ENCODE assay signal across 11 cellular contexts in genomic region chr6:6002005-6002808, GRCh38. TPM values are rescaled to one million over a fixed set of nuclear protein-coding genes. Genes with fewer than 3 reads are reported as not detected.
A peak's percentile ranks its signal among the peaks of the same experiment; 100 is the strongest.
DNase-seq lines count a peak whose midpoint lies in the region; ATAC-seq, FAIRE-seq and TF ChIP-seq lines count a peak whose summit lies in the region.
"Had no signal": no experiment of that assay in that cellular context is flagged by ENCODE, and none has a peak within 500 bp of the region (broad histone marks: within the 10 kb centered on the region; RNA-seq: fewer than 3 reads in every experiment).

No MANE protein-coding gene starts in this region.

- peaks cover 55% of the 10 kb centered on the region for H3K4me1 Mint-ChIP-seq in activated CD4-positive, alpha-beta T cell treated with anti-CD3 and anti-CD28 coated beads, Interleukin-2, amount 10 ng/mL, durations not matched to agents 24 days and 14 days
- H3K4me1 Mint-ChIP-seq in activated naive CD8-positive, alpha-beta T cell treated with anti-CD3 and anti-CD28 coated beads for 36 hours: peaks cover 60% of the 10 kb centered on the region
- peaks cover 48 to 84% of the 10 kb centered on the region in 2 donors for H3K4me1 Mint-ChIP-seq in stimulated activated naive B cell treated with anti-CD40 and anti-IgM and Interleukin-4, amounts not matched to agents 10 μg/mL and 1 μg/mL and 100 μg/mL, for 72 hours

- peak overlapping the region; percentile 74 for H3K4me3 Mint-ChIP-seq in activated CD4-positive, alpha-beta T cell treated with anti-CD3 and anti-CD28 coated beads, Interleukin-2, amount 10 ng/mL, durations not matched to agents 24 days and 14 days
- peak overlapping the region; percentile 81 for H3K4me3 Mint-ChIP-seq in activated naive CD8-positive, alpha-beta T cell treated with anti-CD3 and anti-CD28 coated beads for 36 hours
- H3K4me3 Mint-ChIP-seq in stimulated activated naive B cell treated with anti-CD40 and anti-IgM and Interleukin-4, amounts not matched to agents 10 μg/mL and 1 μg/mL and 100 μg/mL, for 72 hours: peak overlapping the region; percentile 80 to 82

- H3K9me3 Mint-ChIP-seq in activated CD4-positive, alpha-beta T cell treated with anti-CD3 and anti-CD28 coated beads, Interleukin-2, amount 10 ng/mL, durations not matched to agents 24 days and 14 days: peaks cover 33% of the 10 kb centered on the region
- peaks cover 6% of the 10 kb centered on the region for H3K9me3 Mint-ChIP-seq in activated naive CD8-positive, alpha-beta T cell treated with anti-CD3 and anti-CD28 coated beads for 36 hours
- peaks cover 20 to 23% of the 10 kb centered on the region in 2 donors for H3K9me3 Mint-ChIP-seq in stimulated activated naive B cell treated with anti-CD40 and anti-IgM and Interleukin-4, amounts not matched to agents 10 μg/mL and 1 μg/mL and 100 μg/mL, for 72 hours

- H3K4me3 ChIP-seq in iPS-15b (ENCODE audit: low read depth, low read length): peak overlapping the region; percentile 63

- peaks cover 35% of the 10 kb centered on the region for H3K36me3 Mint-ChIP-seq in activated CD4-positive, alpha-beta T cell treated with anti-CD3 and anti-CD28 coated beads, Interleukin-2, amount 10 ng/mL, durations not matched to agents 24 days and 14 days (ENCODE audit: low read depth)
- H3K36me3 Mint-ChIP-seq in activated naive CD8-positive, alpha-beta T cell treated with anti-CD3 and anti-CD28 coated beads for 36 hours: peaks cover 10% of the 10 kb centered on the region
- H3K36me3 Mint-ChIP-seq in stimulated activated naive B cell treated with anti-CD40 and anti-IgM and Interleukin-4, amounts not matched to agents 10 μg/mL and 1 μg/mL and 100 μg/mL, for 72 hours: peaks cover 21 to 38% of the 10 kb centered on the region in 2 donors

- DNase-seq in activated CD4-positive, alpha-beta T cell treated with anti-CD3 and anti-CD28 coated beads, Interleukin-2, amount 10 ng/mL, durations not matched to agents 24 days and 14 days: peak; percentile 67
- DNase-seq in activated CD4-positive, alpha-beta T cell treated with anti-CD3 and anti-CD28 coated beads for 4 hours: no peak
- DNase-seq in activated naive CD8-positive, alpha-beta T cell treated with anti-CD3 and anti-CD28 coated beads for 36 hours: no peak
- no peak for DNase-seq in stimulated activated naive B cell treated with anti-CD40 and anti-IgM and Interleukin-4, amounts not matched to agents 10 μg/mL and 1 μg/mL and 100 μg/mL, for 72 hours
- no peak for DNase-seq in GM12892 (ENCODE audit: insufficient read length)
- no peak for DNase-seq in mesenteric fat pad (ENCODE audit: low spot score)
- DNase-seq: left ventricle myocardium superior, NCI-H774, SW 1271 had no signal

- H3K9me3 ChIP-seq in iPS-15b (ENCODE audit: control insufficient read depth, insufficient read depth, low read length): no peaks in the 10 kb centered on the region

- intact Hi-C loops in activated CD4-positive, alpha-beta T cell treated with anti-CD3 and anti-CD28 coated beads, Interleukin-2, amount 10 ng/mL, durations not matched to agents 24 days and 14 days (cut with micrococcal nuclease): loop anchor here (10.0 kb wide), 1 partner anchor 917 kb away; the partner anchor contains the start of gene PPP1R3G

- no peak for FAIRE-seq in GM12892 (lab: Jason Lieb, UNC)

- ATAC-seq in stimulated activated naive B cell treated with anti-CD40 and anti-IgM and Interleukin-4, amounts not matched to agents 10 μg/mL and 1 μg/mL and 100 μg/mL, for 72 hours (replicated peaks): no peak
- ATAC-seq in GM18520 (IDR thresholded peaks at IDR 0.05; ENCODE audit: unreplicated experiment): no peak
- ATAC-seq: left ventricle myocardium superior had no signal

- no peak overlapping the region for H3K9ac ChIP-seq in iPS-15b (ENCODE audit: low read depth, low read length)

- peak overlapping the region; percentile 11 for H3K27ac Mint-ChIP-seq in activated CD4-positive, alpha-beta T cell treated with anti-CD3 and anti-CD28 coated beads, Interleukin-2, amount 10 ng/mL, durations not matched to agents 24 days and 14 days
- peak overlapping the region; percentile 42 for H3K27ac Mint-ChIP-seq in activated naive CD8-positive, alpha-beta T cell treated with anti-CD3 and anti-CD28 coated beads for 36 hours
- peak overlapping the region; percentile 88 for H3K27ac Mint-ChIP-seq in stimulated activated naive B cell treated with anti-CD40 and anti-IgM and Interleukin-4, amounts not matched to agents 10 μg/mL and 1 μg/mL and 100 μg/mL, for 72 hours

- H3K27me3 ChIP-seq in iPS-15b (ENCODE audit: control insufficient read depth, insufficient read depth, low read length): peaks cover 98% of the 10 kb centered on the region

- H3K4me1 ChIP-seq in iPS-15b (ENCODE audit: control insufficient read depth, insufficient read depth, low read length): peaks cover 22% of the 10 kb centered on the region

- TF ChIP-seq POLR2A in GM12892 (IDR thresholded peaks at IDR 0.05; ENCODE audit: low read depth, low read length): no peak

- no peaks in the 10 kb centered on the region for H3K36me3 ChIP-seq in iPS-15b (ENCODE audit: control insufficient read depth, insufficient read depth, low read length)

- H3K27me3 Mint-ChIP-seq in activated CD4-positive, alpha-beta T cell treated with anti-CD3 and anti-CD28 coated beads, Interleukin-2, amount 10 ng/mL, durations not matched to agents 24 days and 14 days: peaks cover 82% of the 10 kb centered on the region
- peaks cover 98% of the 10 kb centered on the region for H3K27me3 Mint-ChIP-seq in activated naive CD8-positive, alpha-beta T cell treated with anti-CD3 and anti-CD28 coated beads for 36 hours
- H3K27me3 Mint-ChIP-seq in stimulated activated naive B cell treated with anti-CD40 and anti-IgM and Interleukin-4, amounts not matched to agents 10 μg/mL and 1 μg/mL and 100 μg/mL, for 72 hours: peaks cover 81 to 100% of the 10 kb centered on the region in 2 donors

RNA-seq across cellular contexts. Expression of gene NRN1, which starts 4.5 kb away (rescaled TPM):
- 4.0 and 4.8 TPM in 2 replicates for total RNA-seq in activated CD4-positive, alpha-beta T cell treated with anti-CD3 and anti-CD28 coated beads, Interleukin-2, amount 10 ng/mL, durations not matched to agents 24 days and 14 days
- total RNA-seq in activated naive CD8-positive, alpha-beta T cell treated with anti-CD3 and anti-CD28 coated beads for 36 hours: 10 to 100 TPM; 10.2 to 10.6 TPM
- polyA plus RNA-seq in GM12892 (2012; ENCODE audit: missing spikeins): 5.2 TPM
- 20.0 TPM for total RNA-seq in mesenteric fat pad

Comparison
In these comparisons a context has a peak if more than half of its experiments do, and no peak if none do; other contexts are left out.
1. H3K27ac Mint-ChIP-seq: peak in every context shown above with its lines; median percentile 88 in stimulated activated naive B cell treated with anti-CD40 and anti-IgM and Interleukin-4, amounts not matched to agents 10 μg/mL and 1 μg/mL and 100 μg/mL, for 72 hours; 42 in activated naive CD8-positive, alpha-beta T cell treated with anti-CD3 and anti-CD28 coated beads for 36 hours; 11 in activated CD4-positive, alpha-beta T cell treated with anti-CD3 and anti-CD28 coated beads, Interleukin-2, amount 10 ng/mL, durations not matched to agents 24 days and 14 days.